Comparison of ENCODE assay signal across 26 cellular contexts in the genomic region with DNA sequence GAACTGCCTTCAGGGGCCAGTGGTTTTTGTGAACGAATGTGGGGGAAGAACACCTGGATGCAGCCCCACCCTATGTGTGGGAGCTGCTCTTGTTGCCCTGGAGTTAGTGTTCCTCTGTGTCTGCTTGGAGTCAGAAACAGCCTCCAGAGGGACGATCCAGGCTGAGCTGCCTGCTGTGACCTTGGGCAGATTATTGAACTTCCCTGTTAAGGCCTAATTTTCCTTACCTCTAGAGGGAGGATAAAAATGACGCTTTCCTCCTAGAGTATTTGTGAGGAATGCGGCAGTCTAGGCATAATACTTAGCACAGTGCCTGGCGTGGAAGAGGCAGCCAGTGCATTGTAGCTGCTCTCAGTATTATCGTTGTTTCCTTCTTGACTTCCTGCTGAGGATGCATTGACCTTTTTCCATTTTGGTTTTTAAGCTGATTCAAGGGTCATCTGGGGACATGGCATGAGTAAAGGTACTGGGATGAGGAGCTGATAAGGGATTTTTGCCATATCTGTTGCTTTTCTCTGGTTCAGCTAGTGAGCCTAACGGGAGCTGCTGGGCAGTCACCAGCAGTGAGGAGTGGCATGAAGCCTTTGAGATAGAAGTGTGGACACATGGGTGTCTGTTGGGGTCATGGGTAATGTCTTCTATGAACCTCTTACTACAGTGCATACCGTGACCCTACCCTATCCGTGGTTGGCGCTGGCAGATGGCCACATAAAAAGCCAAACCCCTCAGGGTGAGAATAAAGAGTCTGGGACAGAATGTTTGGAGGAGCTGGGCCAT. TPM values are rescaled to one million over a fixed set of nuclear protein-coding genes. Genes with fewer than 3 reads are reported as not detected.
DNase-seq lines count a peak whose midpoint lies in the region; FAIRE-seq and TF ChIP-seq lines count a peak whose summit lies in the region.
"Had no signal": no experiment of that assay in that cellular context is flagged by ENCODE, and none has a peak within 500 bp of the region (broad histone marks: within the 10 kb centered on the region; RNA-seq: fewer than 3 reads in every experiment).

No MANE protein-coding gene starts in this region.

- no peak overlapping the region for H3K4ac ChIP-seq in H1 (replicated peaks; ENCODE audit: insufficient read length, low read depth, low read length)

- H3K9me3 Mint-ChIP-seq in MCF 10A (ENCODE audit: unreplicated experiment) = no peaks in the 10 kb centered on the region
- H3K9me3 Mint-ChIP-seq in endothelial cell (ENCODE audit: unreplicated experiment) = no peaks in the 10 kb centered on the region
- H3K9me3 Mint-ChIP-seq: activated T-helper 1 cell treated with anti-CD3 and anti-CD28 coated beads, Interleukin-12 subunit alpha, Interleukin-12 subunit beta, Interleukin-2, Interleukin-4 antibody, amounts not matched to agents 30 ng/mL and 10 ng/mL and 1 ng/mL, durations not matched to agents 14 hours and 24 hours and 36 hours; CD14-positive monocyte; central memory CD8-positive, alpha-beta T cell; natural killer cell; stimulated activated memory B cell treated with anti-CD40 and anti-IgM and Interleukin-4, amounts not matched to agents 10 μg/mL and 1 μg/mL and 100 μg/mL, for 72 hours; T-cell had no signal

- no peak overlapping the region for H2BK12ac ChIP-seq in H1 (ENCODE audit: low read depth, low read length)

- H3K79me1 ChIP-seq in H1 (ENCODE audit: low read depth, low read length) = peaks cover 7% of the 10 kb centered on the region

- TF ChIP-seq POLR2A in breast epithelium (IDR thresholded peaks at IDR 0.05) = no peak
- no peak for TF ChIP-seq POLR2A in H1 (IDR thresholded peaks at IDR 0.05; ENCODE audit: control extremely low read depth in 1 of 2, low read depth in 2 of 2, low read length in 2 of 2)
- no peak for TF ChIP-seq POLR2A in spleen (IDR thresholded peaks at IDR 0.05)

- no peak overlapping the region for H3K56ac ChIP-seq in H1 (replicated peaks; ENCODE audit: insufficient read length, low read depth, low read length)

- TF ChIP-seq CTCF in MCF 10A (IDR thresholded peaks at IDR 0.05; ENCODE audit: unreplicated experiment) (no peak), breast epithelium (IDR thresholded peaks at IDR 0.05) (no peak), H1 (IDR thresholded peaks at IDR 0.05; ENCODE audit: control extremely low read depth in 1 of 3, insufficient read depth in 1 of 3, low read depth in 1 of 3, low read length in 3 of 3) (no peak), spleen (IDR thresholded peaks at IDR 0.05 in 8 of 11, conservative IDR thresholded peaks at IDR 0.05 in 3 of 11) (no peak), endothelial cell (IDR thresholded peaks at IDR 0.05; ENCODE audit: unreplicated experiment) (no peak)

- H3K4me1 Mint-ChIP-seq in MCF 10A (ENCODE audit: insufficient read depth, unreplicated experiment) (peaks cover 28% of the 10 kb centered on the region), endothelial cell (ENCODE audit: unreplicated experiment) (peaks cover 6% of the 10 kb centered on the region)

- no peaks in the 10 kb centered on the region for H3K27me3 Mint-ChIP-seq in MCF 10A (ENCODE audit: insufficient read depth, unreplicated experiment)
- H3K27me3 Mint-ChIP-seq in endothelial cell (ENCODE audit: unreplicated experiment) = peaks cover 5% of the 10 kb centered on the region
- H3K27me3 Mint-ChIP-seq: central memory CD8-positive, alpha-beta T cell; stimulated activated memory B cell treated with anti-CD40 and anti-IgM and Interleukin-4, amounts not matched to agents 10 μg/mL and 1 μg/mL and 100 μg/mL, for 72 hours; T-cell had no signal

- no peak overlapping the region for H2BK120ac ChIP-seq in H1 (replicated peaks; ENCODE audit: low read depth, low read length)

- FAIRE-seq in H1 (lab: Jason Lieb, UNC) = no peak
- FAIRE-seq: A549, HTR-8/SVneo had no signal

- H2BK15ac ChIP-seq in H1 (ENCODE audit: low read length) = no peak overlapping the region

- no peak for TF ChIP-seq EP300 in H1 (IDR thresholded peaks at IDR 0.05; ENCODE audit: borderline replicate concordance in 1 of 2, low read depth in 2 of 2, low read length in 2 of 2)

- H4K91ac ChIP-seq in H1 (replicated peaks; ENCODE audit: insufficient read length, low read length) = no peak overlapping the region

- CTCF ChIA-PET in MCF 10A (lab: Yijun Ruan, JAX) (interaction anchor here (1.0 to 3.2 kb wide), 8 partner anchors 11 to 131 kb away, joined by 3 to 24 read pairs (median 6); no protein-coding TSS in a partner anchor), H1 (lab: Charles Lee; ENCODE audit: partially characterized antibody) (interaction anchor here (0.6 to 8.6 kb wide), 13 partner anchors 11 to 95 kb away, joined by 3 to 44 read pairs (median 5); no protein-coding TSS in a partner anchor)

- DNase-seq in MCF 10A (ENCODE audit: unreplicated experiment) = no peak
- no peak for DNase-seq in breast epithelium (ENCODE audit: low spot score in 2 of 2)
- DNase-seq in H1 (ENCODE audit: low read depth in 1 of 2, low spot score in 2 of 2) = no peak
- peak; percentile 19 for DNase-seq in spleen
- DNase-seq in endothelial cell (ENCODE audit: low spot score) = no peak
- no peak for DNase-seq in H4 (ENCODE audit: low spot score)
- DNase-seq: DMS153; effector CD4-positive, alpha-beta T cell; islet precursor cell; mesenchymal stem cell; natural killer cell; NCI-H1436; NCI-H345; NK-92 treated with Interleukin-12 subunit alpha and Interleukin-12 subunit beta, amount 100 ng/mL, for 24 hours; psoas muscle; RPMI8226; T-cell; upper lobe of left lung; WERI-Rb-1 had no signal

- no peak overlapping the region for H2BK5ac ChIP-seq in H1 (ENCODE audit: low read depth, low read length)

- H2BK20ac ChIP-seq in H1 (ENCODE audit: low read length) = 0 out of 2 replicates have a peak overlapping the region, but pooled peaks have one; percentile 7

- H3K27ac ChIP-seq in breast epithelium = no peak overlapping the region
- H3K27ac ChIP-seq in H1 (ENCODE audit: low read depth, low read length) = no peak overlapping the region
- no peak overlapping the region for H3K27ac ChIP-seq in spleen
- H3K27ac ChIP-seq: A549, psoas muscle, upper lobe of left lung, WERI-Rb-1 had no signal

- H3K36me3 ChIP-seq in breast epithelium (no peaks in the 10 kb centered on the region), H1 (ENCODE audit: control insufficient read depth in 2 of 4, insufficient read depth in 4 of 4, low read length in 3 of 4) (peaks cover 10 to 67% (median 31%) of the 10 kb centered on the region in 4 experiments), spleen (peaks cover 7 to 99% (median 70%) of the 10 kb centered on the region in 6 donors)

- peak overlapping the region; percentile 3 for H3K27ac Mint-ChIP-seq in MCF 10A (ENCODE audit: low read depth, unreplicated experiment)
- H3K27ac Mint-ChIP-seq in endothelial cell (ENCODE audit: unreplicated experiment) = no peak overlapping the region
- H3K27ac Mint-ChIP-seq: activated T-helper 1 cell treated with anti-CD3 and anti-CD28 coated beads, Interleukin-12 subunit alpha, Interleukin-12 subunit beta, Interleukin-2, Interleukin-4 antibody, amounts not matched to agents 30 ng/mL and 10 ng/mL and 1 ng/mL, durations not matched to agents 14 hours and 24 hours and 36 hours; stimulated activated memory B cell treated with anti-CD40 and anti-IgM and Interleukin-4, amounts not matched to agents 10 μg/mL and 1 μg/mL and 100 μg/mL, for 72 hours; T-cell had no signal

- H3K9me3 ChIP-seq in breast epithelium (no peaks in the 10 kb centered on the region), H1 (ENCODE audit: insufficient read depth in 2 of 2, low read depth in 1 of 2, low read length in 1 of 2) (no peaks in the 10 kb centered on the region), spleen (no peaks in the 10 kb centered on the region)
- H3K9me3 ChIP-seq: A549, psoas muscle, upper lobe of left lung had no signal

- no peak overlapping the region; a peak in 2 of 7 replicates for H3K9ac ChIP-seq in H1 (replicated peaks in 1 of 4; ENCODE audit: extremely low read depth in 1 of 4, low read depth in 3 of 4, low read length in 3 of 4)

- H3K4me3 ChIP-seq in breast epithelium = no peak overlapping the region
- no peak overlapping the region for H3K4me3 ChIP-seq in H1 (ENCODE audit: extremely low read depth in 1 of 4, insufficient read depth in 2 of 4, low read depth in 3 of 4, low read length in 4 of 4)
- no peak overlapping the region for H3K4me3 ChIP-seq in spleen
- H3K4me3 ChIP-seq: A549, psoas muscle, upper lobe of left lung had no signal

- peaks cover 0 to 26% of the 10 kb centered on the region in 2 experiments; a peak in 2 of 4 replicates for H3K79me2 ChIP-seq in H1 (ENCODE audit: control insufficient read depth in 1 of 2, insufficient read depth in 2 of 2, low read length in 2 of 2)

- no peak for TF ChIP-seq RAD21 in H1 (IDR thresholded peaks at IDR 0.05 in 1 of 2, conservative IDR thresholded peaks at IDR 0.05 in 1 of 2; ENCODE audit: low read depth in 2 of 2, low read length in 2 of 2)

- no peak overlapping the region for H4K8ac ChIP-seq in H1 (ENCODE audit: extremely low read depth, insufficient read depth, low read length)

- H4K20me1 ChIP-seq in H1 (replicated peaks in 1 of 2; ENCODE audit: control insufficient read depth in 1 of 2, insufficient read depth in 2 of 2, low read length in 2 of 2) = peaks cover 2 to 19% of the 10 kb centered on the region in 2 experiments

- peaks cover 62% of the 10 kb centered on the region for H3K36me3 Mint-ChIP-seq in MCF 10A (ENCODE audit: insufficient read depth, unreplicated experiment)
- peaks cover 37% of the 10 kb centered on the region for H3K36me3 Mint-ChIP-seq in endothelial cell (ENCODE audit: low read depth, unreplicated experiment)

- no peak overlapping the region for H3K18ac ChIP-seq in H1 (ENCODE audit: extremely low read depth, low read length)

- H3K14ac ChIP-seq in H1 (ENCODE audit: insufficient read length) = no peak overlapping the region

- WGBS in H1 (ENCODE audit: extremely low coverage in 1 of 2, insufficient coverage in 1 of 2, insufficient read length in 1 of 2, insufficient replicate concordance in 2 of 2, low coverage in 1 of 2, low lambda C conversion rate in 2 of 2, missing lambda C conversion rate in 1 of 2), 2 experiments = 93% methylated on average over 10 of the region's 10 CpGs; no CpG with 5 or more reads in 1 of the 2 experiments
- 73 to 88% (median 82%) methylated on average over 10 of the region's 10 CpGs for whole genome bisulfite sequencing in spleen, 5 donors

- H2AFZ ChIP-seq in H1 (ENCODE audit: low read length) = no peak overlapping the region

- no peak overlapping the region for H3K4me2 ChIP-seq in H1 (ENCODE audit: insufficient read depth in 1 of 2, low read depth in 2 of 2, low read length in 2 of 2)
- H3K4me2 ChIP-seq: A549 had no signal

- H4K5ac ChIP-seq in H1 (ENCODE audit: insufficient read length, low read depth, low read length) = no peak overlapping the region

- H3K4me3 Mint-ChIP-seq in MCF 10A (ENCODE audit: unreplicated experiment) = no peak overlapping the region
- H3K4me3 Mint-ChIP-seq in endothelial cell (ENCODE audit: unreplicated experiment) = no peak overlapping the region
- H3K4me3 Mint-ChIP-seq: activated T-helper 1 cell treated with anti-CD3 and anti-CD28 coated beads, Interleukin-12 subunit alpha, Interleukin-12 subunit beta, Interleukin-2, Interleukin-4 antibody, amounts not matched to agents 30 ng/mL and 10 ng/mL and 1 ng/mL, durations not matched to agents 14 hours and 24 hours and 36 hours; CD14-positive monocyte; central memory CD8-positive, alpha-beta T cell; natural killer cell; stimulated activated memory B cell treated with anti-CD40 and anti-IgM and Interleukin-4, amounts not matched to agents 10 μg/mL and 1 μg/mL and 100 μg/mL, for 72 hours; T-cell had no signal

- intact Hi-C loops in MCF 10A (cut with micrococcal nuclease) (no loop called here), breast epithelium (cut with DNase I; ENCODE audit: low total_unique reads) (no loop called here), spleen (cut with DNase I; ENCODE audit: low total_unique reads) (no loop called here)

- H3K4me1 ChIP-seq in breast epithelium (peaks cover 0 to 2% of the 10 kb centered on the region in 2 donors), H1 (replicated peaks in 1 of 4; ENCODE audit: control insufficient read depth in 3 of 4, insufficient read depth in 4 of 4, low read length in 3 of 4) (no peaks in the 10 kb centered on the region; a peak in 1 of 7 replicates), spleen (peaks cover 4 to 51% (median 28%) of the 10 kb centered on the region in 6 donors)

- H3K23me2 ChIP-seq in H1 (ENCODE audit: low read depth, low read length) = peaks cover 2% of the 10 kb centered on the region; the same call in 1 of the 2 replicates

- POLR2A ChIA-PET in MCF 10A (lab: Yijun Ruan, JAX) (interaction anchor here (1.0 to 1.5 kb wide), 5 partner anchors 9 to 119 kb away, joined by 3 to 5 read pairs (median 4); partner anchors contain the start of gene AVPI1), H1 (lab: Charles Lee; ENCODE audit: partially characterized antibody) (interaction anchor here (1.7 kb wide), 1 partner anchor 12 kb away, joined by 6 read pairs; no protein-coding TSS in a partner anchor)

- no TSS peak for BruUV-seq in MCF 10A (replicated peaks; lab: Mats Ljungman, UMichigan)

- H2AK5ac ChIP-seq in H1 (ENCODE audit: low read depth, low read length) = no peak overlapping the region

- H3K23ac ChIP-seq in H1 (ENCODE audit: insufficient read length) = no peak overlapping the region

- H3K27me3 ChIP-seq in breast epithelium (no peaks in the 10 kb centered on the region), H1 (replicated peaks in 1 of 4; ENCODE audit: control insufficient read depth in 3 of 4, extremely low read depth in 1 of 4, insufficient read depth in 3 of 4, low read length in 3 of 4) (no peaks in the 10 kb centered on the region), spleen (replicated peaks in 1 of 7) (no peaks in the 10 kb centered on the region)
- H3K27me3 ChIP-seq: upper lobe of left lung had no signal

RNA-seq across cellular contexts. Expression of gene ZFYVE27, which starts 6.4 kb away (rescaled TPM):
- total RNA-seq in MCF 10A (2022) (25.7 and 28.7 TPM in 2 replicates), breast epithelium (10 to 100 TPM; 26.9 to 37.6 (median 29.2) TPM), spleen (10 to 100 TPM; 29.2 to 42.2 (median 34.1) TPM), endothelial cell (ENCODE audit: unreplicated experiment) (19.2 TPM)
- 19.8 and 22.7 TPM in 2 replicates for total RNA-seq in H1 (2021; fragmentation: NEBNext Ultra II Directional; extraction: Animal tissue kit (Norgen Biotek cat#: 25700))
- polyA plus RNA-seq in H1 (2011; rRNA removed) (16.6 and 20.9 TPM in 2 replicates), spleen (10 to 100 TPM; 16.8 to 24.7 (median 17.5) TPM)
- 25.1 TPM for polyA plus RNA-seq in H1 (2011; cell fraction: cytosol; rRNA removed)
- 71.3 TPM for polyA plus RNA-seq in H1 (2011; cell fraction: nucleus; rRNA removed)
- 16.9 to 25.8 TPM (median 22.2 TPM) in 4 replicates for polyA plus RNA-seq in H1 (2012, experiment 1 of 2)
- polyA plus RNA-seq in H1 (2012, experiment 2 of 2) = 14.8 TPM
- 18.9 TPM for polyA plus RNA-seq in H1 (2013, experiment 1 of 2)
- 17.1 TPM for polyA plus RNA-seq in H1 (2013, experiment 2 of 2)
- 18.7 and 19.5 TPM in 2 replicates for polyA minus RNA-seq in H1 (2011; rRNA and poly(A)+ RNA removed)
- polyA minus RNA-seq in H1 (2011; cell fraction: cytosol; rRNA and poly(A)+ RNA removed) = 11.0 TPM
- 36.0 TPM for polyA minus RNA-seq in H1 (2011; cell fraction: nucleus; rRNA and poly(A)+ RNA removed)
- 10.2 and 13.1 TPM in 2 replicates for total RNA-seq in H4 (2014; rRNA removed; shearing (Covaris generic))

RNA-seq across cellular contexts. Expression of gene SFRP5, which starts 28.4 kb away (rescaled TPM):
- total RNA-seq in MCF 10A (2022) (not detected in 2 replicates), breast epithelium (1 to 10 TPM in 1 of 3 donors, under 1 TPM in 2; 0.29 to 1.8 (median 0.33) TPM), spleen (not detected), endothelial cell (ENCODE audit: unreplicated experiment) (3.5 TPM)
- total RNA-seq in H1 (2021; fragmentation: NEBNext Ultra II Directional; extraction: Animal tissue kit (Norgen Biotek cat#: 25700)) = 3.3 and 3.9 TPM in 2 replicates
- polyA plus RNA-seq in H1 (2011; rRNA removed) (5.9 and 8.6 TPM in 2 replicates), spleen (1 to 10 TPM in 1 of 3 donors, under 1 TPM in 1, not detected in 1; 0.09 to 3.6 TPM)
- 5.3 TPM for polyA plus RNA-seq in H1 (2011; cell fraction: cytosol; rRNA removed)
- 4.9 TPM for polyA plus RNA-seq in H1 (2011; cell fraction: nucleus; rRNA removed)
- polyA plus RNA-seq in H1 (2012, experiment 1 of 2) = 1.2 to 5.2 TPM (median 3.9 TPM) in 4 replicates
- polyA plus RNA-seq in H1 (2012, experiment 2 of 2) = 4.1 TPM
- polyA plus RNA-seq in H1 (2013, experiment 1 of 2) = 3.9 TPM
- 3.5 TPM for polyA plus RNA-seq in H1 (2013, experiment 2 of 2)
- 1.4 TPM in 2 replicates for polyA minus RNA-seq in H1 (2011; rRNA and poly(A)+ RNA removed)
- polyA minus RNA-seq in H1 (2011; cell fraction: cytosol; rRNA and poly(A)+ RNA removed) = 3.2 TPM
- polyA minus RNA-seq in H1 (2011; cell fraction: nucleus; rRNA and poly(A)+ RNA removed) = 3.4 TPM
- not detected in 2 replicates for total RNA-seq in H4 (2014; rRNA removed; shearing (Covaris generic))
- total RNA-seq: activated T-helper 1 cell treated with anti-CD3 and anti-CD28 coated beads, Interleukin-12 subunit alpha, Interleukin-12 subunit beta, Interleukin-2, Interleukin-4 antibody, amounts not matched to agents 30 ng/mL and 10 ng/mL and 1 ng/mL, durations not matched to agents 14 hours and 24 hours and 36 hours; fibroblast of lung; natural killer cell had no signal
- polyA plus RNA-seq: CD14-positive monocyte, fibroblast of lung had no signal

RNA-seq across cellular contexts. Expression of gene MARVELD1, which starts 29.8 kb away (rescaled TPM):
- total RNA-seq in MCF 10A (2022) (51.0 and 54.9 TPM in 2 replicates), breast epithelium (10 to 100 TPM; 13.4 to 19.8 (median 16.2) TPM), spleen (10 to 100 TPM; 11.0 to 24.6 (median 17.2) TPM), endothelial cell (ENCODE audit: unreplicated experiment) (21.0 TPM)
- total RNA-seq in H1 (2021; fragmentation: NEBNext Ultra II Directional; extraction: Animal tissue kit (Norgen Biotek cat#: 25700)) = 33.1 and 37.3 TPM in 2 replicates
- polyA plus RNA-seq in H1 (2011; rRNA removed) (28.1 and 38.0 TPM in 2 replicates), spleen (1 to 10 TPM; 3.7 to 7.8 (median 6.4) TPM)
- polyA plus RNA-seq in H1 (2011; cell fraction: cytosol; rRNA removed) = 24.7 TPM
- 50.0 TPM for polyA plus RNA-seq in H1 (2011; cell fraction: nucleus; rRNA removed)
- 25.0 to 30.8 TPM (median 26.9 TPM) in 4 replicates for polyA plus RNA-seq in H1 (2012, experiment 1 of 2)
- 45.8 TPM for polyA plus RNA-seq in H1 (2012, experiment 2 of 2)
- polyA plus RNA-seq in H1 (2013, experiment 1 of 2) = 25.4 TPM
- 28.3 TPM for polyA plus RNA-seq in H1 (2013, experiment 2 of 2)
- 13.7 and 15.4 TPM in 2 replicates for polyA minus RNA-seq in H1 (2011; rRNA and poly(A)+ RNA removed)
- polyA minus RNA-seq in H1 (2011; cell fraction: cytosol; rRNA and poly(A)+ RNA removed) = 19.0 TPM
- polyA minus RNA-seq in H1 (2011; cell fraction: nucleus; rRNA and poly(A)+ RNA removed) = 18.4 TPM
- 33.4 and 46.1 TPM in 2 replicates for total RNA-seq in H4 (2014; rRNA removed; shearing (Covaris generic))

RNA-seq across cellular contexts. Expression of gene AVPI1, which starts 56.3 kb away (rescaled TPM):
- 276 and 305 TPM in 2 replicates for total RNA-seq in MCF 10A (2022)
- 10 to 100 TPM; 23.9 to 42.4 (median 39.0) TPM for total RNA-seq in breast epithelium
- 7.8 and 9.0 TPM in 2 replicates for total RNA-seq in H1 (2021; fragmentation: NEBNext Ultra II Directional; extraction: Animal tissue kit (Norgen Biotek cat#: 25700))
- polyA plus RNA-seq in H1 (2011; rRNA removed) = 13.5 and 14.5 TPM in 2 replicates
- polyA plus RNA-seq in H1 (2011; cell fraction: cytosol; rRNA removed) = 11.8 TPM
- 9.1 TPM for polyA plus RNA-seq in H1 (2011; cell fraction: nucleus; rRNA removed)
- polyA plus RNA-seq in H1 (2012, experiment 1 of 2) = 5.4 to 8.6 TPM (median 8.0 TPM) in 4 replicates
- 10.0 TPM for polyA plus RNA-seq in H1 (2012, experiment 2 of 2)
- 4.0 TPM for polyA plus RNA-seq in H1 (2013, experiment 1 of 2)
- polyA plus RNA-seq in H1 (2013, experiment 2 of 2) = 3.7 TPM
- polyA minus RNA-seq in H1 (2011; rRNA and poly(A)+ RNA removed) = 5.5 and 6.8 TPM in 2 replicates
- 11.9 TPM for polyA minus RNA-seq in H1 (2011; cell fraction: cytosol; rRNA and poly(A)+ RNA removed)
- polyA minus RNA-seq in H1 (2011; cell fraction: nucleus; rRNA and poly(A)+ RNA removed) = 10.5 TPM
- total RNA-seq in spleen = 10 to 100 TPM in 6 of 7 donors, 1 to 10 TPM in 1; 4.8 to 35.8 (median 16.0) TPM
- polyA plus RNA-seq in spleen = 10 to 100 TPM in 1 of 3 donors, 1 to 10 TPM in 2; 4.0 to 12.2 (median 6.2) TPM
- total RNA-seq in endothelial cell (ENCODE audit: unreplicated experiment) = 0.67 TPM
- 26.8 and 32.1 TPM in 2 replicates for total RNA-seq in H4 (2014; rRNA removed; shearing (Covaris generic))
